In the genomic region with DNA sequence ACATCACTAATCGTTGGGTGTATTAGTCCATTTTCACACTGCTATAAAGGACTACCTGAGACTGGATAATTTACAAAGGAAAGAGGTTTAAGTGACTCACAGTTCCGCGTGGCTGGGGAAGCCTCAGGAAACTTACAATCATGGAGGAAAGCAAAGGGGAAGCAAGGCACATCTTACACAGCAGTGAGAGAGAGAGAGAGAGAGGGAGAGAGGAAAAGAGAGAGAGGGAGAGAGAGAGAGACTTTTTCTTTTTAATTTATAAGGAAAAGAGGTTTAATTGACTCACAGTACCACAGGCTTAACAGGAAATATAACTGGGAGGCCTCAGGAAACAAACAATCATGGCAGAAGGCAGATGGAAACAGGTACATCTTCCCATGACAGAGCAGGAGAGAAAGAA, we compare ENCODE assay signal across 11 cellular contexts. TPM values are rescaled to one million over a fixed set of nuclear protein-coding genes. Genes with fewer than 3 reads are reported as not detected.
"Had no signal": no experiment of that assay in that cellular context is flagged by ENCODE, and none has a peak within 500 bp of the region (broad histone marks: within the 10 kb centered on the region; RNA-seq: fewer than 3 reads in every experiment).

No MANE protein-coding gene starts in this region.

- H3K27ac ChIP-seq: HL-60, KMS-11 had no signal

- H2AFZ ChIP-seq: GM23338 had no signal

- H3K4me3 ChIP-seq: GM23338 had no signal

- H3K9ac ChIP-seq: KMS-11 had no signal

- FAIRE-seq: H1, H54 had no signal

- DNase-seq: H9, HCEC 1CT, HFFc6, IMR-90, Karpas-422, KBM-7 had no signal

- ATAC-seq: GM23338 had no signal

- H3K4me2 ChIP-seq: GM23338, KMS-11 had no signal

RNA-seq across cellular contexts. Expression of gene CNGB1, which starts 41.7 kb away (rescaled TPM):
- total RNA-seq: GM23338, H1, H9, IMR-90 had no signal
- polyA plus RNA-seq: GM23338, H1, IMR-90 had no signal
